In genomic region chr2:38260469-38260868, GRCh38 we compare ENCODE assay signal across 15 cellular contexts.
A peak's percentile ranks its signal among the peaks of the same experiment; 100 is the strongest.
DNase-seq lines count a peak whose midpoint lies in the region; ATAC-seq and TF ChIP-seq lines count a peak whose summit lies in the region.
"Had no signal": no experiment of that assay in that cellular context is flagged by ENCODE, and none has a peak within 500 bp of the region (broad histone marks: within the 10 kb centered on the region; RNA-seq: fewer than 3 reads in every experiment).

No MANE protein-coding gene starts in this region.

- H3K4me3 Mint-ChIP-seq in activated T-cell treated with anti-CD3 and anti-CD28 coated beads, Interleukin-2, amount 50 U/mL, for 24 hours = peak overlapping the region; percentile 59
- H3K4me3 Mint-ChIP-seq in H9 = no peak overlapping the region
- H3K4me3 Mint-ChIP-seq in activated T-helper 17 cell treated with anti-CD3 and anti-CD28 coated beads, Interleukin-2, amount 50 U/mL, for 72 hours = peak overlapping the region; percentile 40
- H3K4me3 Mint-ChIP-seq: activated naive CD4-positive, alpha-beta T cell treated with anti-CD3 and anti-CD28 coated beads, Interleukin-2, amount 10 ng/mL, durations not matched to agents 7 days and 5 days; nephron progenitor cell had no signal

- no peak overlapping the region for H3K4ac ChIP-seq in H9 (ENCODE audit: low read depth, low read length)

- H3K18ac ChIP-seq in H9 (ENCODE audit: insufficient read length, low read depth, low read length) = no peak overlapping the region

- TF ChIP-seq CTCF in H9 (conservative IDR thresholded peaks at IDR 0.05) = no peak

- no peak overlapping the region for H4K5ac ChIP-seq in H9 (ENCODE audit: insufficient read length, low read depth, low read length)

- H2BK12ac ChIP-seq in H9 (ENCODE audit: insufficient read length, low read depth, low read length) = no peak overlapping the region

- peaks cover 23% of the 10 kb centered on the region for H3K27me3 Mint-ChIP-seq in activated T-cell treated with anti-CD3 and anti-CD28 coated beads, Interleukin-2, amount 50 U/mL, for 24 hours
- H3K27me3 Mint-ChIP-seq in H9 (ENCODE audit: low read depth) = peaks cover 12% of the 10 kb centered on the region
- H3K27me3 Mint-ChIP-seq in activated T-helper 17 cell treated with anti-CD3 and anti-CD28 coated beads, Interleukin-2, amount 50 U/mL, for 72 hours = peaks cover 24% of the 10 kb centered on the region

- H4K20me1 ChIP-seq in H9 (ENCODE audit: control insufficient read depth, insufficient read depth, insufficient read length) = no peaks in the 10 kb centered on the region

- no peaks in the 10 kb centered on the region for H3K23me2 ChIP-seq in H9 (ENCODE audit: insufficient read length, low read depth, low read length, poor library complexity, severe bottlenecking)

- no peak overlapping the region for H3K27ac ChIP-seq in H9 (ENCODE audit: insufficient read length, low read depth, low read length)
- H3K27ac ChIP-seq: KMS-11 had no signal

- peaks cover 5% of the 10 kb centered on the region for H3K9me3 Mint-ChIP-seq in activated T-cell treated with anti-CD3 and anti-CD28 coated beads, Interleukin-2, amount 50 U/mL, for 24 hours
- no peaks in the 10 kb centered on the region for H3K9me3 Mint-ChIP-seq in H9
- H3K9me3 Mint-ChIP-seq in activated T-helper 17 cell treated with anti-CD3 and anti-CD28 coated beads, Interleukin-2, amount 50 U/mL, for 72 hours = no peaks in the 10 kb centered on the region
- H3K9me3 Mint-ChIP-seq: activated naive CD4-positive, alpha-beta T cell treated with anti-CD3 and anti-CD28 coated beads, Interleukin-2, amount 10 ng/mL, durations not matched to agents 7 days and 5 days had no signal

- H3K9ac ChIP-seq in H9 (ENCODE audit: extremely low read depth, insufficient read length, low read length) = no peak overlapping the region
- H3K9ac ChIP-seq: KMS-11 had no signal

- peaks cover 41% of the 10 kb centered on the region for H3K4me1 Mint-ChIP-seq in activated T-cell treated with anti-CD3 and anti-CD28 coated beads, Interleukin-2, amount 50 U/mL, for 24 hours (ENCODE audit: low read depth)
- peaks cover 11 to 13% of the 10 kb centered on the region in 2 experiments for H3K4me1 Mint-ChIP-seq in H9
- H3K4me1 Mint-ChIP-seq in activated T-helper 17 cell treated with anti-CD3 and anti-CD28 coated beads, Interleukin-2, amount 50 U/mL, for 72 hours = peaks cover 20% of the 10 kb centered on the region

- no peak overlapping the region for H2BK15ac ChIP-seq in H9 (ENCODE audit: low read depth, low read length)

- no peaks in the 10 kb centered on the region for H3K79me1 ChIP-seq in H9 (ENCODE audit: insufficient read depth, low read depth, low read length, poor library complexity, severe bottlenecking)

- peak overlapping the region; percentile 54 for H3K27ac Mint-ChIP-seq in activated T-cell treated with anti-CD3 and anti-CD28 coated beads, Interleukin-2, amount 50 U/mL, for 24 hours
- peak overlapping the region in 2 of 3 experiments; percentile 50 to 67; a peak in 2 of 7 replicates for H3K27ac Mint-ChIP-seq in H9
- H3K27ac Mint-ChIP-seq in activated T-helper 17 cell treated with anti-CD3 and anti-CD28 coated beads, Interleukin-2, amount 50 U/mL, for 72 hours = no peak overlapping the region
- H3K27ac Mint-ChIP-seq: activated naive CD4-positive, alpha-beta T cell treated with anti-CD3 and anti-CD28 coated beads, Interleukin-2, amount 10 ng/mL, durations not matched to agents 7 days and 5 days; nephron progenitor cell had no signal

- H2AK5ac ChIP-seq in H9 (ENCODE audit: insufficient read length, low read length) = no peak overlapping the region

- H2BK5ac ChIP-seq in H9 (ENCODE audit: insufficient read length, low read length) = no peak overlapping the region

- H4K8ac ChIP-seq in H9 (replicated peaks; ENCODE audit: insufficient read length, low read depth, low read length) = no peak overlapping the region

- no peak overlapping the region for H3K23ac ChIP-seq in H9 (ENCODE audit: insufficient read length, low read depth, low read length)

- no peaks in the 10 kb centered on the region for H3K36me3 Mint-ChIP-seq in activated T-cell treated with anti-CD3 and anti-CD28 coated beads, Interleukin-2, amount 50 U/mL, for 24 hours (ENCODE audit: low read depth)
- H3K36me3 Mint-ChIP-seq in H9 (ENCODE audit: insufficient read depth in 1 of 3, low read depth in 3 of 3) = no peaks in the 10 kb centered on the region
- no peaks in the 10 kb centered on the region for H3K36me3 Mint-ChIP-seq in activated T-helper 17 cell treated with anti-CD3 and anti-CD28 coated beads, Interleukin-2, amount 50 U/mL, for 72 hours (ENCODE audit: low read depth)
- H3K36me3 Mint-ChIP-seq: activated naive CD4-positive, alpha-beta T cell treated with anti-CD3 and anti-CD28 coated beads, Interleukin-2, amount 10 ng/mL, durations not matched to agents 7 days and 5 days had no signal

- H2BK120ac ChIP-seq in H9 (ENCODE audit: low read depth, low read length, poor library complexity, severe bottlenecking) = no peak overlapping the region

- no peaks in the 10 kb centered on the region for H3K79me2 ChIP-seq in H9 (ENCODE audit: insufficient read depth, low read length)

- no peak overlapping the region for H3K4me2 ChIP-seq in H9 (ENCODE audit: insufficient read depth, insufficient read length, low read length)
- H3K4me2 ChIP-seq: KMS-11, smooth muscle cell had no signal

- H3K4me1 ChIP-seq in H9 (ENCODE audit: insufficient read depth, low read length) = no peaks in the 10 kb centered on the region

- peak; percentile 62 for ATAC-seq in activated T-helper 17 cell treated with anti-CD3 and anti-CD28 coated beads, Interleukin-2, amount 50 U/mL, for 72 hours (replicated peaks)
- no peak for ATAC-seq in GM18861 (IDR thresholded peaks at IDR 0.05; ENCODE audit: unreplicated experiment)

- H3T11ph ChIP-seq in H9 (ENCODE audit: low read length) = no peak overlapping the region

- H3K14ac ChIP-seq in H9 (ENCODE audit: insufficient read depth, low read length) = no peak overlapping the region

- WGBS in H9 (ENCODE audit: extremely low coverage, insufficient read length, low lambda C conversion rate) = no CpG with 5 or more reads among the region's 11 CpGs

- H2BK20ac ChIP-seq in H9 (ENCODE audit: low read depth, low read length, poor library complexity, severe bottlenecking) = no peak overlapping the region

- no peaks in the 10 kb centered on the region for H3K27me3 ChIP-seq in H9 (ENCODE audit: insufficient read depth, low read length)

- no peak overlapping the region for H2AFZ ChIP-seq in H9 (ENCODE audit: low read length)

- H3K56ac ChIP-seq in H9 (ENCODE audit: insufficient read length, low read depth, low read length) = no peak overlapping the region

- H4K91ac ChIP-seq in H9 (ENCODE audit: insufficient read length, low read depth, low read length) = no peak overlapping the region

- no peaks in the 10 kb centered on the region for H3K9me3 ChIP-seq in H9 (ENCODE audit: control insufficient read depth, low read depth, low read length)

- DNase-seq in activated T-cell treated with anti-CD3 and anti-CD28 coated beads, Interleukin-2, amount 50 U/mL, for 24 hours = peak; percentile 46
- DNase-seq in activated T-cell treated with anti-CD3 and anti-CD28 coated beads for 4 hours (no peak), H9 (no peak), germinal center (ENCODE audit: low spot score) (no peak), amniotic stem cell (lab: John Stamatoyannopoulos, UW) (no peak)
- peak; percentile 4 to 7 for DNase-seq in stimulated activated CD8-positive, alpha-beta memory T cell treated with anti-CD3 and anti-CD28 coated beads, Interleukin-15, amount 100 ng/mL, for 48 hours (ENCODE audit: low read depth in 2 of 2)
- DNase-seq: activated naive CD4-positive, alpha-beta T cell treated with anti-CD3 and anti-CD28 coated beads, Interleukin-2, amount 10 ng/mL, durations not matched to agents 7 days and 5 days; cerebellar nuclear complex; DND-41; NCI-H2029 treated with DMSO at 0.1 percent for 48 hours; nephron progenitor cell had no signal

Comparison
In these comparisons a context has a peak if more than half of its experiments do, and no peak if none do; other contexts are left out.
1. DNase-seq: peak in activated T-cell treated with anti-CD3 and anti-CD28 coated beads, Interleukin-2, amount 50 U/mL, for 24 hours (single experiment) and stimulated activated CD8-positive, alpha-beta memory T cell treated with anti-CD3 and anti-CD28 coated beads, Interleukin-15, amount 100 ng/mL, for 48 hours (2 of 2); none in activated T-cell treated with anti-CD3 and anti-CD28 coated beads for 4 hours (single experiment), H9 (single experiment), germinal center (single experiment) and amniotic stem cell (single experiment).
2. H3K4me3 Mint-ChIP-seq: peak in activated T-cell treated with anti-CD3 and anti-CD28 coated beads, Interleukin-2, amount 50 U/mL, for 24 hours (single experiment) and activated T-helper 17 cell treated with anti-CD3 and anti-CD28 coated beads, Interleukin-2, amount 50 U/mL, for 72 hours (single experiment); none in H9 (0 of 2).